Comparison of ENCODE assay signal across 8 cellular contexts in genomic region chr21:28883931-28884330, GRCh38.
DNase-seq lines count a peak whose midpoint lies in the region; ATAC-seq and TF ChIP-seq lines count a peak whose summit lies in the region.

No MANE protein-coding gene starts in this region.

- intact Hi-C loops in CD8-positive, alpha-beta T cell (cut with DNase I, micrococcal nuclease): loop anchor here (2.0 to 10.0 kb wide), 6 partner anchors 47 to 561 kb away; partner anchors contain the start of genes BACH1 (in 1 of the 2), CCT8 (in 1 of the 2) and LTN1 (in 1 of the 2)

- no peak overlapping the region for H3K4me2 ChIP-seq in neuronal stem cell (ENCODE audit: insufficient read depth, low read length, poor library complexity, severe bottlenecking)

- H3K27me3 Mint-ChIP-seq in CD8-positive, alpha-beta T cell (ENCODE audit: low read depth): no peaks in the 10 kb centered on the region

- H3K4me3 ChIP-seq in CD8-positive, alpha-beta T cell (ENCODE audit: low read depth, low read length): no peak overlapping the region
- peak overlapping the region; percentile 61 for H3K4me3 ChIP-seq in MG63
- peak overlapping the region; percentile 76 for H3K4me3 ChIP-seq in coronary artery
- peak overlapping the region in 1 of 2 donors; percentile 66 for H3K4me3 ChIP-seq in neuronal stem cell (ENCODE audit: low read length in 2 of 2)

- H3K4me3 Mint-ChIP-seq in CD8-positive, alpha-beta T cell: peak overlapping the region; percentile 92

- CTCF ChIA-PET in CD8-positive, alpha-beta T cell (lab: Charles Lee): interaction anchor here (0.7 to 2.0 kb wide), 2 partner anchors 83 to 139 kb away, joined by 3 to 10 read pairs; no protein-coding TSS in a partner anchor

- no peak overlapping the region for H3K4ac ChIP-seq in neuronal stem cell (ENCODE audit: low read length)

- H4K91ac ChIP-seq in neuronal stem cell (ENCODE audit: low read depth, low read length, poor library complexity): no peak overlapping the region

- no peaks in the 10 kb centered on the region for H3K9me3 Mint-ChIP-seq in CD8-positive, alpha-beta T cell

- H3K79me1 ChIP-seq in neuronal stem cell (ENCODE audit: low read depth, low read length): no peaks in the 10 kb centered on the region

- peak overlapping the region; percentile 93 for H2AFZ ChIP-seq in neuronal stem cell (ENCODE audit: low read length)

- H4K8ac ChIP-seq in neuronal stem cell (ENCODE audit: low read depth, low read length): no peak overlapping the region

- H2BK5ac ChIP-seq in neuronal stem cell (ENCODE audit: low read length): no peak overlapping the region

- H2AK5ac ChIP-seq in neuronal stem cell (ENCODE audit: low read depth, low read length): no peak overlapping the region

- no peaks in the 10 kb centered on the region for H3K9me3 ChIP-seq in CD8-positive, alpha-beta T cell (ENCODE audit: low read length)
- no peaks in the 10 kb centered on the region for H3K9me3 ChIP-seq in MG63
- H3K9me3 ChIP-seq in neuronal stem cell (replicated peaks in 1 of 2; ENCODE audit: control insufficient read depth in 2 of 2, insufficient read depth in 1 of 2, low read depth in 1 of 2, low read length in 2 of 2): no peaks in the 10 kb centered on the region

- TF ChIP-seq CTCF in CD8-positive, alpha-beta T cell (IDR thresholded peaks at IDR 0.05): no peak
- no peak for TF ChIP-seq CTCF in coronary artery (IDR thresholded peaks at IDR 0.05)

- POLR2A ChIA-PET in CD8-positive, alpha-beta T cell (lab: Charles Lee): interaction anchor here (0.9 to 2.3 kb wide), 5 partner anchors 12 to 99 kb away, joined by 3 to 14 read pairs (median 3); no protein-coding TSS in a partner anchor

- no peak for ATAC-seq in CD8-positive, alpha-beta T cell
- ATAC-seq in GM21381 (IDR thresholded peaks at IDR 0.05; ENCODE audit: unreplicated experiment) (no peak), HG02938 (IDR thresholded peaks at IDR 0.05; ENCODE audit: unreplicated experiment) (no peak)

- H3K27ac ChIP-seq in CD8-positive, alpha-beta T cell (ENCODE audit: low read depth, low read length): no peak overlapping the region
- H3K27ac ChIP-seq in coronary artery (no peak overlapping the region), neuronal stem cell (replicated peaks; ENCODE audit: low read length) (no peak overlapping the region)

- no peak overlapping the region for H3K18ac ChIP-seq in neuronal stem cell (ENCODE audit: low read length)

- H2BK12ac ChIP-seq in neuronal stem cell (ENCODE audit: low read length): no peak overlapping the region

- no peak overlapping the region for H3K14ac ChIP-seq in neuronal stem cell (ENCODE audit: low read length)

- peaks cover 11% of the 10 kb centered on the region for H3K36me3 ChIP-seq in CD8-positive, alpha-beta T cell (ENCODE audit: insufficient read depth, low read length)
- peaks cover 5% of the 10 kb centered on the region for H3K36me3 ChIP-seq in MG63
- H3K36me3 ChIP-seq in neuronal stem cell (replicated peaks in 1 of 2; ENCODE audit: control insufficient read depth in 2 of 2, insufficient read depth in 2 of 2, low read length in 2 of 2): peaks cover 2 to 37% of the 10 kb centered on the region in 2 donors

- H3K9ac ChIP-seq in neuronal stem cell (ENCODE audit: low read depth, low read length, poor library complexity): no peak overlapping the region

- no peak for DNase-seq in CD8-positive, alpha-beta T cell
- DNase-seq in MG63 (no peak), coronary artery (ENCODE audit: low spot score) (no peak), neuronal stem cell (ENCODE audit: low spot score) (no peak), amygdala (lab: John Stamatoyannopoulos, UW) (no peak), NCI-H526 treated with DMSO at 0.1 percent for 48 hours (lab: John Stamatoyannopoulos, UW) (no peak)

- no peak overlapping the region for H2BK120ac ChIP-seq in neuronal stem cell (ENCODE audit: low read depth, low read length)

- no peaks in the 10 kb centered on the region for H3K27me3 ChIP-seq in CD8-positive, alpha-beta T cell (ENCODE audit: insufficient read depth, low read length)
- H3K27me3 ChIP-seq in MG63 (no peaks in the 10 kb centered on the region), neuronal stem cell (ENCODE audit: control insufficient read depth in 3 of 3, insufficient read depth in 3 of 3, low read depth in 1 of 3, low read length in 3 of 3) (no peaks in the 10 kb centered on the region)

- H3K27ac Mint-ChIP-seq in CD8-positive, alpha-beta T cell: peak overlapping the region; percentile 99

- H3K4me1 Mint-ChIP-seq in CD8-positive, alpha-beta T cell (ENCODE audit: low read depth): peaks cover 20% of the 10 kb centered on the region

- peaks cover 23% of the 10 kb centered on the region for H3K36me3 Mint-ChIP-seq in CD8-positive, alpha-beta T cell

- H3K23ac ChIP-seq in neuronal stem cell (ENCODE audit: low read depth, low read length, poor library complexity): no peak overlapping the region

- no peak overlapping the region for H2BK15ac ChIP-seq in neuronal stem cell (ENCODE audit: low read length)

- peaks cover 20% of the 10 kb centered on the region for H3K4me1 ChIP-seq in CD8-positive, alpha-beta T cell (ENCODE audit: insufficient read depth, low read length)
- H3K4me1 ChIP-seq in neuronal stem cell (ENCODE audit: control insufficient read depth in 2 of 2, insufficient read depth in 1 of 2, low read depth in 1 of 2, low read length in 2 of 2): no peaks in the 10 kb centered on the region
